Comparison of ENCODE assay signal across 24 cellular contexts in genomic region chr4:94726524-94727123, GRCh38.
"Had no signal": no experiment of that assay in that cellular context is flagged by ENCODE, and none has a peak within 500 bp of the region (broad histone marks: within the 10 kb centered on the region; RNA-seq: fewer than 3 reads in every experiment).

No MANE protein-coding gene starts in this region.

- H3K27me3 ChIP-seq: pancreas, sigmoid colon, testis, tibial nerve, upper lobe of right lung, vagina had no signal

- H3K27ac Mint-ChIP-seq: stimulated activated naive B cell treated with anti-CD40 and anti-IgM and Interleukin-4, amounts not matched to agents 10 μg/mL and 1 μg/mL and 100 μg/mL, for 72 hours; stimulated activated naive CD8-positive, alpha-beta T cell treated with anti-CD3 and anti-CD28 coated beads, Interleukin-15, amount 100 ng/mL, for 72 hours had no signal

- H3K9me3 Mint-ChIP-seq: naive B cell; neural crest cell; stimulated activated naive B cell treated with anti-CD40 and anti-IgM and Interleukin-4, amounts not matched to agents 10 μg/mL and 1 μg/mL and 100 μg/mL, for 72 hours; stimulated activated naive CD8-positive, alpha-beta T cell treated with anti-CD3 and anti-CD28 coated beads, Interleukin-15, amount 100 ng/mL, for 72 hours had no signal

- H3K36me3 ChIP-seq: heart left ventricle, pancreas, sigmoid colon, tibial nerve, upper lobe of right lung, vagina had no signal

- H3K4me1 Mint-ChIP-seq: neural crest cell; stimulated activated naive CD8-positive, alpha-beta T cell treated with anti-CD3 and anti-CD28 coated beads, Interleukin-15, amount 100 ng/mL, for 72 hours had no signal

- H3K4me3 ChIP-seq: heart left ventricle, lung, pancreas, psoas muscle, sigmoid colon, skin epidermis, testis, tibial nerve, upper lobe of right lung, vagina had no signal

- H3K4me3 Mint-ChIP-seq: naive B cell; neural crest cell; stimulated activated naive B cell treated with anti-CD40 and anti-IgM and Interleukin-4, amounts not matched to agents 10 μg/mL and 1 μg/mL and 100 μg/mL, for 72 hours; stimulated activated naive CD8-positive, alpha-beta T cell treated with anti-CD3 and anti-CD28 coated beads, Interleukin-15, amount 100 ng/mL, for 72 hours had no signal

- H3K36me3 Mint-ChIP-seq: naive B cell; stimulated activated naive B cell treated with anti-CD40 and anti-IgM and Interleukin-4, amounts not matched to agents 10 μg/mL and 1 μg/mL and 100 μg/mL, for 72 hours had no signal

- H3K9me3 ChIP-seq: heart left ventricle, pancreas, psoas muscle, sigmoid colon, testis, tibial nerve, upper lobe of right lung, vagina had no signal

- H3K4me1 ChIP-seq: heart left ventricle, psoas muscle, sigmoid colon, testis, upper lobe of right lung, vagina had no signal

- ATAC-seq: heart left ventricle; left colon; left ventricle myocardium superior; pancreas; psoas muscle; stimulated activated naive B cell treated with anti-CD40 and anti-IgM and Interleukin-4, amounts not matched to agents 10 μg/mL and 1 μg/mL and 100 μg/mL, for 72 hours; stimulated activated naive CD8-positive, alpha-beta T cell treated with anti-CD3 and anti-CD28 coated beads, Interleukin-15, amount 100 ng/mL, for 72 hours; upper lobe of right lung had no signal

- H3K27ac ChIP-seq: heart left ventricle, pancreas, psoas muscle, sigmoid colon, skin epidermis, testis, upper lobe of right lung, vagina had no signal

- DNase-seq: dermis blood vessel endothelial cell; erythroblast; foreskin melanocyte; heart left ventricle; hippocampal formation; left colon; left ventricle myocardium superior; mesenchymal stem cell; naive B cell; nucleus accumbens; pancreas; psoas muscle; sigmoid colon; stimulated activated CD4-positive, alpha-beta T cell treated with anti-CD3 and anti-CD28 coated beads, Interleukin-2, amount 100 ng/mL, for 24 hours; stimulated activated CD4-positive, alpha-beta T cell treated with anti-CD3 and anti-CD28 coated beads, Interleukin-4, amount 100 ng/mL, for 4 hours; stimulated activated naive B cell treated with anti-CD40 and anti-IgM and Interleukin-4, amounts not matched to agents 10 μg/mL and 1 μg/mL and 100 μg/mL, for 72 hours; stimulated activated naive CD8-positive, alpha-beta T cell treated with anti-CD3 and anti-CD28 coated beads, Interleukin-15, amount 100 ng/mL, for 72 hours; testis; upper lobe of right lung had no signal
